Comparison of ENCODE assay signal across 28 cellular contexts in the genomic region with DNA sequence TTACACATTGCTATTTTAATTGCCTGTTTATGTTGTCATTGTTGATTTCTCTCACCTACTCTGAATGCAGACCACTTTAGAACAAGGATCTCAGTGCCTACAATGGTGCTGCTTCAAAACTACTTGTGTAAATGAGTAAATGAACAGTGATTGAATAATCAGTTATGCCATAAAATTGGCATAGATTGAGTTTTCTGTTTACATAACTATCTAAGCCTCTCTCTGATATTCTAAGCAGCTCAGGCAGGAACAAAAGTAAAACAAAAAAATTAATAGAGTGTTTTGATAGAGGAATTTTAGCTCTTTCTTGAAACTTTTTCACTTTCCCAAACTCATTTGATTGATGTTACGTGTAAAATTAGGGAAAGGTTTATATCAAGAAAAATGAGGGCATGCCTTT.
"Had no signal": no experiment of that assay in that cellular context is flagged by ENCODE, and none has a peak within 500 bp of the region (broad histone marks: within the 10 kb centered on the region; RNA-seq: fewer than 3 reads in every experiment).

No MANE protein-coding gene starts in this region.

- H3K4me3 ChIP-seq: psoas muscle, skin epidermis, smooth muscle cell, spleen, suprapubic skin, testis, tibial artery, transverse colon, vagina had no signal

- H3K4me1 ChIP-seq: parathyroid adenoma, psoas muscle, spleen, testis, tibial artery, vagina had no signal

- H3K79me2 ChIP-seq: parathyroid adenoma had no signal

- H3K27me3 ChIP-seq: neutrophil, spleen, suprapubic skin, testis, tibial artery, transverse colon, vagina had no signal

- DNase-seq: naive thymus-derived CD8-positive, alpha-beta T cell; nephron progenitor cell; nucleus accumbens; posterior cingulate gyrus; psoas muscle; right cardiac atrium; spleen; stimulated activated CD4-positive, alpha-beta T cell treated with anti-CD3 and anti-CD28 coated beads, Interleukin-12 subunit alpha, Interleukin-12 subunit beta, amount 100 ng/mL, for 4 hours; stimulated activated CD4-positive, alpha-beta T cell treated with anti-CD3 and anti-CD28 coated beads, Interleukin-1b, Interleukin-23, amount 100 ng/mL, for 48 hours; stimulated activated CD4-positive, alpha-beta T cell treated with anti-CD3 and anti-CD28 coated beads, Interleukin-4, amount 100 ng/mL, for 1 hour; stimulated activated CD4-positive, alpha-beta T cell treated with anti-CD3 and anti-CD28 coated beads, Interleukin-4, amount 100 ng/mL, for 4 hours; stimulated activated CD8-positive, alpha-beta memory T cell treated with anti-CD3 and anti-CD28 coated beads, Interleukin-4, amount 100 ng/mL, for 48 hours; stimulated activated naive CD4-positive, alpha-beta T cell; stimulated activated naive CD8-positive, alpha-beta T cell treated with anti-CD3 and anti-CD28 coated beads, Interleukin-15, amount 100 ng/mL, for 72 hours; stimulated activated naive CD8-positive, alpha-beta T cell treated with anti-CD3 and anti-CD28 coated beads, Interleukin-15, Interleukin-2, amounts not matched to agents 100 U/mL and 50 U/mL, for 24 hours; substantia nigra; testis; tibial artery; transverse colon had no signal

- H2AFZ ChIP-seq: parathyroid adenoma had no signal

- H3K27ac ChIP-seq: neutrophil, parathyroid adenoma, psoas muscle, skin epidermis, spleen, suprapubic skin, testis, tibial artery, transverse colon, vagina had no signal

- H3K9me3 ChIP-seq: neutrophil, psoas muscle, spleen, suprapubic skin, testis, tibial artery, transverse colon, vagina had no signal

- H3K4me2 ChIP-seq: smooth muscle cell had no signal

- ATAC-seq: naive thymus-derived CD8-positive, alpha-beta T cell; natural killer cell treated with Interleukin-12 subunit alpha and Interleukin-12 subunit beta and Interleukin-15 and Interleukin-18, amount 100 ng/mL, for 72 hours; psoas muscle; right cardiac atrium; sciatic nerve; stimulated activated memory B cell treated with anti-CD40 and anti-IgM and Interleukin-4, amounts not matched to agents 10 μg/mL and 1 μg/mL and 100 μg/mL, for 72 hours; stimulated activated naive CD8-positive, alpha-beta T cell treated with anti-CD3 and anti-CD28 coated beads, Interleukin-15, amount 100 ng/mL, for 72 hours; stimulated activated naive CD8-positive, alpha-beta T cell treated with anti-CD3 and anti-CD28 coated beads, Interleukin-15, Interleukin-2, amounts not matched to agents 100 U/mL and 50 U/mL, for 24 hours had no signal

- H3K36me3 ChIP-seq: neutrophil, spleen, suprapubic skin, tibial artery, transverse colon, vagina had no signal

- H3K9ac ChIP-seq: parathyroid adenoma had no signal
